In the genomic region with DNA sequence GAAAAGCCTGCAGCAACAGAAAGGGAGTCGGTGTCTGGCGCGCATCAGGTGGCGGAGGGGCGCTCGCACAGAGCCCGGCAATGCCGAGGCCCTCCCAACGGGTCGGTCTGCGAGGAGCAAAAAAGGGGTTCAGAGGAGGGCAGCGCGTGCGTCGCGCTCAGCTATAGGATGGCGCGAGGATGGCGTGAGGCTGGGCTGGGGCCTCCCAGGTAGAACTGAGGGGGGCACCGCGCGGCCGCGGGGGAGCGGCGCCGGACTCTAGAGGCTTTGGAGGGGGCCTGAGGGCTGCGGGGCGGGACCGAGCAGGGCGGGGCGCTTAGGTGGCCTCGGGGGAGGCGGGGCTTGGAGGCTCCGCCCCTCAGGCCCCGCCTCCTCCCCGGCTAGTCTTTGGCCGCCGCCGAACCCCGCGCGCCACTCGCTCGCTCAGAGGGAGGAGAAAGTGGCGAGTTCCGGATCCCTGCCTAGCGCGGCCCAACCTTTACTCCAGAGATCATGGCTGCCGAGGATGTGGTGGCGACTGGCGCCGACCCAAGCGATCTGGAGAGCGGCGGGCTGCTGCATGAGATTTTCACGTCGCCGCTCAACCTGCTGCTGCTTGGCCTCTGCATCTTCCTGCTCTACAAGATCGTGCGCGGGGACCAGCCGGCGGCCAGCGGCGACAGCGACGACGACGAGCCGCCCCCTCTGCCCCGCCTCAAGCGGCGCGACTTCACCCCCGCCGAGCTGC, we compare ENCODE assay signal across 8 cellular contexts. TPM values are rescaled to one million over a fixed set of nuclear protein-coding genes. Genes with fewer than 3 reads are reported as not detected.
DNase-seq lines count a peak whose midpoint lies in the region; ATAC-seq and TF ChIP-seq lines count a peak whose summit lies in the region.

A gene (plus strand): TSS at position 414 of the 727 bp plus-strand sequence. CDS start 79 bp downstream, at position 493.

- peak within 1 kb of the TSS; percentile 87 for H3K4me3 Mint-ChIP-seq in activated T-cell treated with anti-CD3 and anti-CD28 coated beads, Interleukin-2, amount 50 U/mL, for 4 hours

- H3K27me3 Mint-ChIP-seq in activated T-cell treated with anti-CD3 and anti-CD28 coated beads, Interleukin-2, amount 50 U/mL, for 4 hours (ENCODE audit: low read depth) = no peaks in the 10 kb centered on the region

- H3K4me1 ChIP-seq in PC-9 (replicated peaks; ENCODE audit: insufficient read depth) (peaks cover 35% of the 10 kb centered on the region), esophagus muscularis mucosa (peaks cover 0 to 26% (median 19%) of the 10 kb centered on the region in 4 donors), muscle layer of duodenum (ENCODE audit: control insufficient read depth in 1 of 2, insufficient read depth in 2 of 2, low read length in 2 of 2) (peaks cover 0 to 13% of the 10 kb centered on the region in 2 donors)

- peak within 1 kb of the TSS; percentile 89 for H3K4me2 ChIP-seq in PC-9

- POLR2A ChIA-PET in PC-9 (lab: Charles Lee; ENCODE audit: unreplicated experiment) = no interaction called here

- H3K4me1 Mint-ChIP-seq in activated T-cell treated with anti-CD3 and anti-CD28 coated beads, Interleukin-2, amount 50 U/mL, for 4 hours (ENCODE audit: low read depth) = peaks cover 21% of the 10 kb centered on the region

- 30% methylated on average over 30 of the region's 77 CpGs for WGBS in esophagus muscularis mucosa

- H3K9me2 ChIP-seq in PC-9 (ENCODE audit: insufficient read depth) = 0 out of 2 replicates have a peak, but pooled peaks cover 2% of the 10 kb centered on the region

- TF ChIP-seq CTCF in PC-9 (conservative IDR thresholded peaks at IDR 0.05) = no peak
- TF ChIP-seq CTCF in esophagus muscularis mucosa (IDR thresholded peaks at IDR 0.05) = no peak

- peaks cover 14% of the 10 kb centered on the region; the same call in 1 of the 2 replicates for H3K36me3 ChIP-seq in PC-9 (ENCODE audit: low read depth)
- no peaks in the 10 kb centered on the region for H3K36me3 ChIP-seq in esophagus muscularis mucosa
- H3K36me3 ChIP-seq in muscle layer of duodenum (ENCODE audit: control insufficient read depth in 1 of 2, insufficient read depth in 2 of 2, low read length in 2 of 2) = no peaks in the 10 kb centered on the region

- H3K4me3 ChIP-seq in PC-9 = peak within 1 kb of the TSS; percentile 94
- H3K4me3 ChIP-seq in esophagus muscularis mucosa = peak within 1 kb of the TSS; percentile 70 to 80 (median 74)
- peak within 1 kb of the TSS; percentile 71 to 79 for H3K4me3 ChIP-seq in muscle layer of duodenum (ENCODE audit: low read depth in 1 of 2, low read length in 2 of 2)

- H3K27me3 ChIP-seq in PC-9 (ENCODE audit: insufficient read depth, low read depth) = no peaks in the 10 kb centered on the region
- no peaks in the 10 kb centered on the region for H3K27me3 ChIP-seq in esophagus muscularis mucosa
- no peaks in the 10 kb centered on the region for H3K27me3 ChIP-seq in muscle layer of duodenum (ENCODE audit: low read depth, low read length)

- TF ChIP-seq EP300 in esophagus muscularis mucosa (IDR thresholded peaks at IDR 0.05) = no peak

- TF ChIP-seq POLR2A in esophagus muscularis mucosa (IDR thresholded peaks at IDR 0.05; ENCODE audit: low read depth) = peak; percentile 54

- peak within 1 kb of the TSS; percentile 99 for H2AFZ ChIP-seq in PC-9

- intact Hi-C loops in PC-9 (cut with micrococcal nuclease; ENCODE audit: unreplicated experiment) (loop anchor here (1.0 to 5.0 kb wide), 4 partner anchors 81 to 266 kb away; a partner anchor contains a TSS), esophagus muscularis mucosa (cut with DNase I) (no loop called here)

- no peaks in the 10 kb centered on the region for H3K9me3 Mint-ChIP-seq in activated T-cell treated with anti-CD3 and anti-CD28 coated beads, Interleukin-2, amount 50 U/mL, for 4 hours

- H3K9me3 ChIP-seq in PC-9 (ENCODE audit: insufficient read depth, low read depth) (no peaks in the 10 kb centered on the region), esophagus muscularis mucosa (no peaks in the 10 kb centered on the region), muscle layer of duodenum (ENCODE audit: control insufficient read depth in 1 of 2, low read length in 2 of 2) (no peaks in the 10 kb centered on the region)

- CTCF ChIA-PET in PC-9 (lab: Charles Lee) = interaction anchor here (0.6 to 0.7 kb wide), 2 partner anchors 30 to 100 kb away, joined by 3 to 4 read pairs; no protein-coding TSS in a partner anchor

- 0 out of 2 replicates have a peak, but pooled peaks cover 4% of the 10 kb centered on the region for H3F3A ChIP-seq in PC-9 (ENCODE audit: insufficient read depth, low read depth)

- H3K79me2 ChIP-seq in PC-9 (ENCODE audit: low read depth) = peaks cover 46% of the 10 kb centered on the region

- H4K20me1 ChIP-seq in PC-9 (ENCODE audit: insufficient read depth) = no peaks in the 10 kb centered on the region; the same call in 1 of the 2 replicates

- BruUV-seq in PC-9 (replicated peaks; lab: Mats Ljungman, UMichigan) = TSS peak; percentile 78

- ATAC-seq in GM21381 (IDR thresholded peaks at IDR 0.05; ENCODE audit: unreplicated experiment) = peak; percentile 92
- peak; percentile 94 to 95 for ATAC-seq in activated T-cell treated with anti-CD3 and anti-CD28 coated beads, Interleukin-2, amount 50 U/mL, for 4 hours

- DNase-seq in D341Med (ENCODE audit: low spot score) = peak; percentile 92
- DNase-seq in HUDEP-2 (lab: John Stamatoyannopoulos, UW; ENCODE audit: unreplicated experiment in 76 of 76) = peak in 71 of 76 experiments; percentile 1 to 67 (median 45)
- peak; percentile 73 to 87 for DNase-seq in PC-9
- DNase-seq in activated T-cell treated with anti-CD3 and anti-CD28 coated beads, Interleukin-2, amount 50 U/mL, for 4 hours = peak; percentile 70
- DNase-seq in esophagus muscularis mucosa (ENCODE audit: extremely low spot score) = peak; percentile 91
- peak; percentile 42 to 67 for DNase-seq in stimulated activated CD8-positive, alpha-beta memory T cell treated with anti-CD3 and anti-CD28 coated beads, Interleukin-7, amount 100 ng/mL, for 4 hours (ENCODE audit: low read depth in 2 of 2)

- H3K27ac ChIP-seq in PC-9 = peak within 1 kb of the TSS; percentile 33
- peak within 1 kb of the TSS; percentile 83 to 90 (median 86) for H3K27ac ChIP-seq in esophagus muscularis mucosa (replicated peaks in 1 of 4)
- peak within 1 kb of the TSS; percentile 45 for H3K27ac ChIP-seq in muscle layer of duodenum (ENCODE audit: low read length)

- H3K36me3 Mint-ChIP-seq in activated T-cell treated with anti-CD3 and anti-CD28 coated beads, Interleukin-2, amount 50 U/mL, for 4 hours (ENCODE audit: insufficient read depth) = no peaks in the 10 kb centered on the region

RNA-seq across cellular contexts. Expression of the gene that starts here (rescaled TPM):
- 133 and 204 TPM in 2 replicates for total RNA-seq in PC-9 (2021)
- total RNA-seq in activated T-cell treated with anti-CD3 and anti-CD28 coated beads, Interleukin-2, amount 50 U/mL, for 4 hours = 10 to 100 TPM; 34.6 to 42.7 (median 36.7) TPM
- 100 to 1,000 TPM in 3 of 4 donors, 10 to 100 TPM in 1; 94.7 to 152 (median 138) TPM for total RNA-seq in esophagus muscularis mucosa

Comparison
In these comparisons a context has a peak if more than half of its experiments do, and no peak if none do; other contexts are left out.
1. Peak in every context shown above with its lines: DNase-seq, ATAC-seq, H3K4me3 ChIP-seq and H3K27ac ChIP-seq.
2. H3K27ac ChIP-seq: peak in every context shown above with its lines; median percentile 86 in esophagus muscularis mucosa; 45 in muscle layer of duodenum; 33 in PC-9.